ENCODE assay signal across 8 cellular contexts in genomic region chr6:60843175-60843982, GRCh38.
DNase-seq lines count a peak whose midpoint lies in the region; ATAC-seq and TF ChIP-seq lines count a peak whose summit lies in the region.
"Not testable (repeated sequence)": the region's sequence is repeated elsewhere in the genome, so short reads cannot be mapped to it uniquely, and the experiment has no call there.

No MANE protein-coding gene starts in this region.

- CTCF ChIA-PET in OCI-LY7 (lab: Charles Lee; ENCODE audit: unreplicated experiment); WTC11 (lab: Charles Lee): not testable (repeated sequence)

- DNase-seq in ACHN (peak; percentile 1), H7 (peak; percentile 2), NAMALWA (ENCODE audit: low spot score) (peak; percentile 17), WTC11 (ENCODE audit: low spot score) (peak; percentile 29), head of caudate nucleus (peak in 27 of 42 donors; percentile 2 to 44 (median 17)), left colon (peak; percentile 33 to 54)
- DNase-seq in OCI-LY7 (ENCODE audit: low spot score); neural crest cell (ENCODE audit: low read depth, low spot score): not testable (repeated sequence)

- not testable (repeated sequence) for H3K27ac ChIP-seq in OCI-LY7 (ENCODE audit: low read depth, low read length, poor library complexity, severe bottlenecking)

- POLR2A ChIA-PET in OCI-LY7 (lab: Charles Lee); WTC11 (lab: Charles Lee): not testable (repeated sequence)

- TF ChIP-seq CTCF in OCI-LY7 (conservative IDR thresholded peaks at IDR 0.05; ENCODE audit: low read length) = 0 out of 2 replicates have a peak, but pooled peaks have one; percentile 14
- not testable (repeated sequence) for TF ChIP-seq CTCF in WTC11 (IDR thresholded peaks at IDR 0.05)
- TF ChIP-seq CTCF in neural crest cell (conservative IDR thresholded peaks at IDR 0.05) = peak; percentile 49

- H3K4me1 ChIP-seq in OCI-LY7 (ENCODE audit: insufficient read depth, low read length, poor library complexity, severe bottlenecking) = not testable (repeated sequence)

- BruUV-seq in OCI-LY7 (replicated peaks; lab: Mats Ljungman, UMichigan) = not testable (repeated sequence)

- not testable (repeated sequence) for H3K79me2 ChIP-seq in OCI-LY7 (ENCODE audit: insufficient read depth, low read depth, low read length)

- H3K9me3 ChIP-seq in OCI-LY7 (ENCODE audit: low read length) = not testable (repeated sequence)

- not testable (repeated sequence) for H3K4me3 Mint-ChIP-seq in WTC11, neural crest cell

- intact Hi-C loops in OCI-LY7 (cut with micrococcal nuclease; ENCODE audit: unreplicated experiment); head of caudate nucleus (cut with DNase I); left colon (cut with DNase I, micrococcal nuclease): not testable (repeated sequence)

- not testable (repeated sequence) for H3K4me2 ChIP-seq in OCI-LY7 (ENCODE audit: low read length)

- ATAC-seq in WTC11 = peak; percentile 93
- ATAC-seq in left colon = peak; percentile 99

- peak overlapping the region; percentile 95 for H3K27ac Mint-ChIP-seq in WTC11
- H3K27ac Mint-ChIP-seq in neural crest cell (ENCODE audit: unreplicated experiment) = not testable (repeated sequence)

- peaks cover 21% of the 10 kb centered on the region for H3K9me3 Mint-ChIP-seq in WTC11
- not testable (repeated sequence) for H3K9me3 Mint-ChIP-seq in neural crest cell

- in situ Hi-C loops in ACHN (cut with HindIII; ENCODE audit: low pct_ligation_motif_present, low pct_unique_long_range_greater_than_20kb, low sequenced_read_pairs) = not testable (repeated sequence)

- H3K4me1 Mint-ChIP-seq in WTC11 = peaks cover 12% of the 10 kb centered on the region
- not testable (repeated sequence) for H3K4me1 Mint-ChIP-seq in neural crest cell

- H4K20me1 ChIP-seq in OCI-LY7 (ENCODE audit: insufficient read depth, low read length) = not testable (repeated sequence)

- not testable (repeated sequence) for H3K9me2 ChIP-seq in OCI-LY7 (ENCODE audit: insufficient read depth, low read length)

- not testable (repeated sequence) for H2AFZ ChIP-seq in OCI-LY7 (ENCODE audit: low read length)

- not testable (repeated sequence) for H3K36me3 ChIP-seq in H7 (replicated peaks; ENCODE audit: control insufficient read depth, insufficient read depth, low read length); OCI-LY7 (ENCODE audit: insufficient read depth, low read length)

- not testable (repeated sequence) for H3K4me3 ChIP-seq in H7 (ENCODE audit: insufficient read depth, low read depth, low read length); OCI-LY7 (ENCODE audit: low read depth, low read length, poor library complexity, severe bottlenecking)

- H3K36me3 Mint-ChIP-seq in WTC11 = peaks cover 16% of the 10 kb centered on the region
- not testable (repeated sequence) for H3K36me3 Mint-ChIP-seq in neural crest cell (ENCODE audit: low read depth)

- H3K27me3 Mint-ChIP-seq in WTC11 (ENCODE audit: low read depth); neural crest cell (ENCODE audit: low read depth): not testable (repeated sequence)

- H3K27me3 ChIP-seq in H7 (ENCODE audit: control insufficient read depth, insufficient read depth, low read length) = not testable (repeated sequence)
